In the genomic region with DNA sequence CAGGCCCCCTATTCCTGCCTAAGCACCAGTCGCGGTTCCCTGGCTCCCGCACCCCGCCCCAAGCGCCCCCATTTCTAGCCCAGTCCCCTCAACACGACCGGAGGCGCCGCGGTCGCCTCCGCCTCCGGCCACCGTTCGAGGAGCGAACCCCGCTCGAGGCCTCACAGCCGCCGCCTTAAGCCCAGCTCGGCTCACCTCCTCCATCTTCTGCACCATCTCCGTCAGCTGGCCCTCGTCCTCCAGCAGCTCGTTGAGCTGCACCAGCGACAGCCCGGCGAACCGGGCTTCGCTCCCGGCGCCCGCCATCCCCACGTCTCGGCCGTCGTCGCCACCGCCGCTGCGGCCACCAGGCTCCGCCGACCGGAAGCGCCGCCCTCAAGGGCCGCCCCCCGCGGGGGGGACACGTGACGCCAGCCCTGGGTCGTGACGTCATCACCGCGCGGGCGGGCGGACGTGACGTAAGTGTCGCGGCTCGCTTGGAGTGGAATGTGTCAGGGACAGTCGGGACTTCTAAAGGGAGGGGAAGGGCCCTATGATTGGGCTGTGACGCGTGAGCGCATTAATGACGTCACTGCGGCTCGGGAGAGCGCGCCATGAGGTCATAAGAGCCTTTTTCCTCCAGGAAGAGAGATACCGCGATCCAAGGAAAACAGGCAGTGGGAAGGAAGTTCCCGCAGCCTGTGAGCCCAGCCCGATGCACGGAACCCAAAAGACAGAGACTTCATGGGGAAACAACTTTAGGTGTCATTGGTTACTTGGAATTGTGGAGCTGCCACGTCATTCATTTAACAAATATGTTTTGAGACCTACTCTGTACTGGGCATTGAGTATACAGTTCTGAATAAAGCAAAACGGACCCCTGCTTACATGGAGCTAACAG, we compare ENCODE assay signal across 8 cellular contexts. TPM values are rescaled to one million over a fixed set of nuclear protein-coding genes. Genes with fewer than 3 reads are reported as not detected.
DNase-seq lines count a peak whose midpoint lies in the region; TF ChIP-seq lines count a peak whose summit lies in the region.

A gene with protein sequence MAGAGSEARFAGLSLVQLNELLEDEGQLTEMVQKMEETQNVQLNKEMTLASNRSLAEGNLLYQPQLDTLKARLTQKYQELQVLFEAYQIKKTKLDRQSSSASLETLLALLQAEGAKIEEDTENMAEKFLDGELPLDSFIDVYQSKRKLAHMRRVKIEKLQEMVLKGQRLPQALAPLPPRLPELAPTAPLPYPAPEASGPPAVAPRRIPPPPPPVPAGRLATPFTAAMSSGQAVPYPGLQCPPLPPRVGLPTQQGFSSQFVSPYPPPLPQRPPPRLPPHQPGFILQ (minus strand): TSS at position 368 of the 880 bp plus-strand sequence. CDS start 62 bp downstream, at position 306.

- H3K9me2 ChIP-seq in neural cell (ENCODE audit: insufficient read depth, low read length) = no peaks in the 10 kb centered on the region

- CTCF ChIA-PET in RWPE1 (lab: Yijun Ruan, JAX) = interaction anchor here (0.6 to 1.1 kb wide), 2 partner anchors 57 to 70 kb away, joined by 3 read pairs; no protein-coding TSS in a partner anchor

- H4K20me1 ChIP-seq in neural cell (ENCODE audit: insufficient read depth) = peaks cover 3% of the 10 kb centered on the region

- H3K36me3 ChIP-seq in neural cell (ENCODE audit: insufficient read depth, low read length) = no peaks in the 10 kb centered on the region

- peak within 1 kb of the TSS; percentile 66 for H2AFZ ChIP-seq in neural cell (ENCODE audit: low read depth, low read length)

- H3K4me3 ChIP-seq in neural cell (ENCODE audit: low read length) = peak within 1 kb of the TSS; percentile 96

- TF ChIP-seq EP300 in neural cell (conservative IDR thresholded peaks at IDR 0.05; ENCODE audit: poor library complexity, severe bottlenecking) = peak; percentile 70

- peaks cover 7% of the 10 kb centered on the region for H3F3A ChIP-seq in neural cell (ENCODE audit: insufficient read depth, low read length, poor library complexity, severe bottlenecking)

- H3K27ac Mint-ChIP-seq in stimulated activated naive CD8-positive, alpha-beta T cell treated with anti-CD3 and anti-CD28 coated beads, Interleukin-15, Interleukin-2, amounts not matched to agents 100 ng/mL and 50 ng/mL, for 24 hours = peak within 1 kb of the TSS; percentile 95

- POLR2A ChIA-PET in RWPE1 (lab: Yijun Ruan, JAX; ENCODE audit: low non-redundant PET) = interaction anchor here (0.7 kb wide), 2 partner anchors 44 to 121 kb away, joined by 4 to 5 read pairs; no protein-coding TSS in a partner anchor

- peak within 1 kb of the TSS; percentile 98 for H3K9ac ChIP-seq in neural cell (ENCODE audit: low read length)

- peaks cover 14% of the 10 kb centered on the region for H3K36me3 Mint-ChIP-seq in stimulated activated naive CD8-positive, alpha-beta T cell treated with anti-CD3 and anti-CD28 coated beads, Interleukin-15, Interleukin-2, amounts not matched to agents 100 ng/mL and 50 ng/mL, for 24 hours (ENCODE audit: low read depth)

- H3K27me3 ChIP-seq in neural cell (ENCODE audit: insufficient read depth, low read depth, low read length) = no peaks in the 10 kb centered on the region

- no peak for TF ChIP-seq CTCF in RWPE1 (conservative IDR thresholded peaks at IDR 0.05; ENCODE audit: low read depth)
- no peak for TF ChIP-seq CTCF in neural cell (IDR thresholded peaks at IDR 0.05; ENCODE audit: poor library complexity, severe bottlenecking)

- H3K27me3 Mint-ChIP-seq in stimulated activated naive CD8-positive, alpha-beta T cell treated with anti-CD3 and anti-CD28 coated beads, Interleukin-15, Interleukin-2, amounts not matched to agents 100 ng/mL and 50 ng/mL, for 24 hours = no peaks in the 10 kb centered on the region

- H3K9me3 ChIP-seq in neural cell (ENCODE audit: low read length) = no peaks in the 10 kb centered on the region

- peak within 1 kb of the TSS; percentile 90 for H3K4me2 ChIP-seq in neural cell (ENCODE audit: low read length)

- H3K4me3 Mint-ChIP-seq in stimulated activated naive CD8-positive, alpha-beta T cell treated with anti-CD3 and anti-CD28 coated beads, Interleukin-15, Interleukin-2, amounts not matched to agents 100 ng/mL and 50 ng/mL, for 24 hours = peak within 1 kb of the TSS; percentile 90

- peaks cover 41% of the 10 kb centered on the region for H3K79me2 ChIP-seq in neural cell (replicated peaks; ENCODE audit: insufficient read depth, low read length)

- no peak for TF ChIP-seq RAD21 in neural cell (conservative IDR thresholded peaks at IDR 0.05)

- no peaks in the 10 kb centered on the region for H3K9me3 Mint-ChIP-seq in stimulated activated naive CD8-positive, alpha-beta T cell treated with anti-CD3 and anti-CD28 coated beads, Interleukin-15, Interleukin-2, amounts not matched to agents 100 ng/mL and 50 ng/mL, for 24 hours

- peaks cover 95% of the 10 kb centered on the region for H3K4me1 Mint-ChIP-seq in stimulated activated naive CD8-positive, alpha-beta T cell treated with anti-CD3 and anti-CD28 coated beads, Interleukin-15, Interleukin-2, amounts not matched to agents 100 ng/mL and 50 ng/mL, for 24 hours (ENCODE audit: low read depth)

- DNase-seq in SIG-M5 treated with dmso at 0.1 percent for 504 hours (lab: John Stamatoyannopoulos, UW; ENCODE audit: unreplicated experiment) (peak; percentile 51), SIG-M5 (lab: John Stamatoyannopoulos, UW) (no peak), HT1080 (ENCODE audit: low read depth) (peak; percentile 78), RWPE1 (ENCODE audit: low spot score) (peak; percentile 88), activated gamma-delta T cell (lab: John Stamatoyannopoulos, UW) (peak; percentile 87), fibroblast of the conjunctiva (ENCODE audit: low read depth) (peak; percentile 72)

- H3K27ac ChIP-seq in RWPE1 (peak within 1 kb of the TSS; percentile 91), neural cell (ENCODE audit: low read length) (peak within 1 kb of the TSS; percentile 90)

TF ChIP-seq in neural cell, 6 proteins besides CTCF, POLR2A, EP300 and RAD21:
- no peak for TF ChIP-seq EZH2 (IDR thresholded peaks at IDR 0.05; ENCODE audit: borderline replicate concordance, insufficient read depth, low read length, poor library complexity, severe bottlenecking)
- TF ChIP-seq, protein P1, sequence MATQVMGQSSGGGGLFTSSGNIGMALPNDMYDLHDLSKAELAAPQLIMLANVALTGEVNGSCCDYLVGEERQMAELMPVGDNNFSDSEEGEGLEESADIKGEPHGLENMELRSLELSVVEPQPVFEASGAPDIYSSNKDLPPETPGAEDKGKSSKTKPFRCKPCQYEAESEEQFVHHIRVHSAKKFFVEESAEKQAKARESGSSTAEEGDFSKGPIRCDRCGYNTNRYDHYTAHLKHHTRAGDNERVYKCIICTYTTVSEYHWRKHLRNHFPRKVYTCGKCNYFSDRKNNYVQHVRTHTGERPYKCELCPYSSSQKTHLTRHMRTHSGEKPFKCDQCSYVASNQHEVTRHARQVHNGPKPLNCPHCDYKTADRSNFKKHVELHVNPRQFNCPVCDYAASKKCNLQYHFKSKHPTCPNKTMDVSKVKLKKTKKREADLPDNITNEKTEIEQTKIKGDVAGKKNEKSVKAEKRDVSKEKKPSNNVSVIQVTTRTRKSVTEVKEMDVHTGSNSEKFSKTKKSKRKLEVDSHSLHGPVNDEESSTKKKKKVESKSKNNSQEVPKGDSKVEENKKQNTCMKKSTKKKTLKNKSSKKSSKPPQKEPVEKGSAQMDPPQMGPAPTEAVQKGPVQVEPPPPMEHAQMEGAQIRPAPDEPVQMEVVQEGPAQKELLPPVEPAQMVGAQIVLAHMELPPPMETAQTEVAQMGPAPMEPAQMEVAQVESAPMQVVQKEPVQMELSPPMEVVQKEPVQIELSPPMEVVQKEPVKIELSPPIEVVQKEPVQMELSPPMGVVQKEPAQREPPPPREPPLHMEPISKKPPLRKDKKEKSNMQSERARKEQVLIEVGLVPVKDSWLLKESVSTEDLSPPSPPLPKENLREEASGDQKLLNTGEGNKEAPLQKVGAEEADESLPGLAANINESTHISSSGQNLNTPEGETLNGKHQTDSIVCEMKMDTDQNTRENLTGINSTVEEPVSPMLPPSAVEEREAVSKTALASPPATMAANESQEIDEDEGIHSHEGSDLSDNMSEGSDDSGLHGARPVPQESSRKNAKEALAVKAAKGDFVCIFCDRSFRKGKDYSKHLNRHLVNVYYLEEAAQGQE (IDR thresholded peaks at IDR 0.05; ENCODE audit: borderline replicate concordance) = peak; percentile 83
- TF ChIP-seq POLR2AphosphoS5 (IDR thresholded peaks at IDR 0.05) = peak; percentile 95
- TF ChIP-seq TAF1 (IDR thresholded peaks at IDR 0.05; ENCODE audit: low read depth) = peak; percentile 58
- peak; percentile 26 for TF ChIP-seq SMC3 (conservative IDR thresholded peaks at IDR 0.05; ENCODE audit: poor library complexity)
- TF ChIP-seq MXI1 (conservative IDR thresholded peaks at IDR 0.05; ENCODE audit: poor library complexity, severe bottlenecking) = peak; percentile 65

RNA-seq across cellular contexts. Expression of the gene that starts here (rescaled TPM):
- 62.9 and 87.4 TPM in 2 replicates for total RNA-seq in HT1080 (2014; rRNA removed; shearing (Covaris generic))
- 75.8 and 89.1 TPM in 2 replicates for polyA plus RNA-seq in HT1080 (2015; cell fraction: cytosol; rRNA removed)
- 53.5 and 55.6 TPM in 2 replicates for polyA plus RNA-seq in HT1080 (2015; cell fraction: nucleus; rRNA removed)
- polyA plus RNA-seq in neural cell = 30.2 and 36.7 TPM in 2 replicates
- 44.3 and 46.3 TPM in 2 replicates for polyA minus RNA-seq in neural cell
